In the genomic region with DNA sequence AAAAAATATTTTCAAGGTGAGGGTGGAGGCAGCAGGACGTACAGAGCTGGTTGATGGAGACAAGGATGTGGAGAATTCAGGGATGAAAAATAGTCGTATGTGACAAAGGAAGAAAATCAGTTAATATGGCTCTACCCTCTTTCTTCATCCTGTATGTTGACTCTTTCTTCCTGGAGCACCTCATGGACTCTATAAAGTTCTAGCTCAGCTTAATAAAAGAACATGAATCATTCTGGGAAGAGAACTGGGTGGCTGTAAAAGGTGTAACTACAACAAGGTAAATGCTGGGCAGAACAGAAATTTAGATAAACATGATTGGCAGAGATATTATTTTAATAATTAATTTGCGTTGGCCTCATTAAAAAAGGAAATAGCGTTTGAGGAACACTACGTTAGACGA, we compare ENCODE assay signal across 29 cellular contexts.
"Had no signal": no experiment of that assay in that cellular context is flagged by ENCODE, and none has a peak within 500 bp of the region (broad histone marks: within the 10 kb centered on the region; RNA-seq: fewer than 3 reads in every experiment).

No MANE protein-coding gene starts in this region.

- DNase-seq: activated CD4-positive, alpha-beta memory T cell treated with anti-CD3 and anti-CD28 coated beads for 36 hours; activated CD4-positive, alpha-beta T cell treated with anti-CD3 and anti-CD28 coated beads for 36 hours; activated CD4-positive, alpha-beta T cell treated with anti-CD3 and anti-CD28 coated beads, Interleukin-2, amount 10 ng/mL, durations not matched to agents 24 days and 14 days; activated CD4-positive, CD25-positive, alpha-beta regulatory T cell; activated CD4-positive, CD25-positive, alpha-beta regulatory T cell treated with anti-CD3 and anti-CD28 coated beads, Interleukin-2, amount 50 U/mL, for 72 hours; activated CD8-positive, alpha-beta memory T cell treated with anti-CD3 and anti-CD28 coated beads, Interleukin-2, amount 50 U/mL, for 48 hours; activated gamma-delta T cell; activated naive CD4-positive, alpha-beta T cell; activated naive CD4-positive, alpha-beta T cell treated with anti-CD3 and anti-CD28 coated beads, Interleukin-2, amount 10 ng/mL, durations not matched to agents 7 days and 5 days; activated naive CD8-positive, alpha-beta T cell treated with anti-CD3 and anti-CD28 coated beads, Interleukin-2, amount 10 ng/mL, durations not matched to agents 7 days and 5 days; activated T-cell treated with anti-CD3 and anti-CD28 coated beads for 4 hours; activated T-cell treated with anti-CD3 and anti-CD28 coated beads, Interleukin-2, amount 50 U/mL, for 24 hours; activated T-cell treated with anti-CD3 and anti-CD28 coated beads, Interleukin-2, amount 50 U/mL, for 72 hours; amniotic stem cell; anterior cingulate cortex; brain microvascular endothelial cell; dorsolateral prefrontal cortex; effector memory CD8-positive, alpha-beta T cell; esophagus squamous epithelium; foreskin melanocyte; heart right ventricle had no signal

- H3K4me3 ChIP-seq: coronary artery, dorsolateral prefrontal cortex, esophagus squamous epithelium, gastroesophageal sphincter, heart right ventricle had no signal

- H3K4me1 ChIP-seq: esophagus squamous epithelium, gastroesophageal sphincter had no signal

- H3K36me3 ChIP-seq: brain microvascular endothelial cell, esophagus squamous epithelium, gastroesophageal sphincter, heart right ventricle had no signal

- H3K9me3 ChIP-seq: esophagus squamous epithelium had no signal

- H3K27me3 ChIP-seq: brain microvascular endothelial cell, esophagus squamous epithelium, gastroesophageal sphincter, heart right ventricle had no signal

- H3K27ac ChIP-seq: brain microvascular endothelial cell, coronary artery, epithelial cell of prostate, esophagus squamous epithelium, gastroesophageal sphincter, heart right ventricle had no signal

- FAIRE-seq: astrocyte, bronchial epithelial cell, endometrium, endothelial cell of umbilical vein had no signal

- ATAC-seq: activated CD4-positive, alpha-beta T cell treated with anti-CD3 and anti-CD28 coated beads for 36 hours; activated naive CD4-positive, alpha-beta T cell treated with anti-CD3 and anti-CD28 coated beads, Interleukin-2, amount 50 U/mL, for 72 hours; activated T-cell treated with anti-CD3 and anti-CD28 coated beads, Interleukin-2, amount 50 U/mL, for 72 hours; effector memory CD8-positive, alpha-beta T cell; gastroesophageal sphincter; heart right ventricle had no signal
